In the genomic region with DNA sequence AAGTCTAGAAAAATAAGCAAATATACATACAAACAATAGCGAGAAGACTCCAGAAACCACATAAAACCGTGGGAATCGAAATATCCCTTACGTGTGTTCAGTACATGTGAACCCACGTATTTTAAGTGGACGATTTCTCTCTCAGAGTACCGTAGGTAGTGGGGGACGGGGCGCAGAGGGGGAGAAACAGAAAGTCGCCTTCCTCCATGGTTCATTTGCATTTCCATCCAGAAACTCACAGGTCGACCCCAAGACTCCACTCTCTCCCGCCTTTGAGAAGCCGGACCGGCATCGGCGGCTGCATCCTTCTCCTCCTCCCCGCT, we compare ENCODE assay signal across 8 cellular contexts. TPM values are rescaled to one million over a fixed set of nuclear protein-coding genes. Genes with fewer than 3 reads are reported as not detected.
DNase-seq lines count a peak whose midpoint lies in the region; ATAC-seq and TF ChIP-seq lines count a peak whose summit lies in the region.

No MANE protein-coding gene starts in this region.

- no peak for TF ChIP-seq EP300 in sigmoid colon (IDR thresholded peaks at IDR 0.05)

- peak; percentile 11 for ATAC-seq in GM18517 (IDR thresholded peaks at IDR 0.05; ENCODE audit: unreplicated experiment)
- no peak for ATAC-seq in HG03432 (IDR thresholded peaks at IDR 0.05; ENCODE audit: unreplicated experiment)

- peak overlapping the region; percentile 90 for H3K4me3 ChIP-seq in SJSA1
- peak overlapping the region; percentile 60 for H3K4me3 ChIP-seq in fibroblast of pulmonary artery (replicated peaks; ENCODE audit: low read depth, low read length)
- peak overlapping the region; percentile 53 to 68 (median 66) for H3K4me3 ChIP-seq in sigmoid colon

- H3K27me3 ChIP-seq in SJSA1 (replicated peaks) (no peaks in the 10 kb centered on the region), sigmoid colon (no peaks in the 10 kb centered on the region)

- H3K4me1 ChIP-seq in SJSA1 (replicated peaks) (peaks cover 16% of the 10 kb centered on the region), sigmoid colon (peaks cover 0 to 8% (median 6%) of the 10 kb centered on the region in 4 donors)

- DNase-seq in SJSA1 (ENCODE audit: low read depth in 1 of 2, low spot score in 2 of 2): no peak
- DNase-seq in fibroblast of pulmonary artery (ENCODE audit: low read depth): no peak
- no peak for DNase-seq in sigmoid colon
- no peak for DNase-seq in central memory CD4-positive, alpha-beta T cell
- no peak for DNase-seq in SKM-1 treated with dmso at 0.1 percent for 144 hours (lab: John Stamatoyannopoulos, UW; ENCODE audit: unreplicated experiment)
- DNase-seq in NOMO-1 (lab: John Stamatoyannopoulos, UW; ENCODE audit: unreplicated experiment in 2 of 2): no peak

- TF ChIP-seq CTCF in fibroblast of pulmonary artery (IDR thresholded peaks at IDR 0.05; ENCODE audit: low read length, missing control alignments): no peak
- no peak for TF ChIP-seq CTCF in sigmoid colon (IDR thresholded peaks at IDR 0.05)

- TF ChIP-seq POLR2A in sigmoid colon (IDR thresholded peaks at IDR 0.05): no peak

- no peaks in the 10 kb centered on the region for H3K9me3 ChIP-seq in SJSA1 (replicated peaks)
- no peaks in the 10 kb centered on the region for H3K9me3 ChIP-seq in sigmoid colon

- H3K36me3 ChIP-seq in SJSA1 (peaks cover 3% of the 10 kb centered on the region), sigmoid colon (no peaks in the 10 kb centered on the region)

- WGBS in sigmoid colon, 2 donors: 1 to 4% methylated on average over 17 of the region's 17 CpGs

- intact Hi-C loops in sigmoid colon (cut with DNase I): no loop called here

- peak overlapping the region; percentile 11 for H3K27ac ChIP-seq in SJSA1
- H3K27ac ChIP-seq in sigmoid colon: peak overlapping the region; percentile 57 to 72 (median 64)

RNA-seq across cellular contexts. Expression of a gene that starts 0.5 kb away (rescaled TPM):
- 21.5 and 24.5 TPM in 2 replicates for total RNA-seq in SJSA1 (2014; rRNA removed; shearing (Covaris generic))
- total RNA-seq in sigmoid colon: 1 to 10 TPM; 3.6 to 7.2 (median 4.2) TPM
- polyA plus RNA-seq in sigmoid colon: 1 to 10 TPM; 1.2 to 2.5 (median 2.1) TPM
